ENCODE assay signal across 1 cellular context in genomic region chr2:5698171-5698570, GRCh38.
TF ChIP-seq lines count a peak whose summit lies in the region.

No MANE protein-coding gene starts in this region.

TF ChIP-seq in H1, 55 proteins besides CTCF, POLR2A, EP300 and RAD21 (continued from another document):
- no peak for TF ChIP-seq EZH2 (IDR thresholded peaks at IDR 0.05; ENCODE audit: low read depth, low read length, severe bottlenecking)
- TF ChIP-seq, protein P1, sequence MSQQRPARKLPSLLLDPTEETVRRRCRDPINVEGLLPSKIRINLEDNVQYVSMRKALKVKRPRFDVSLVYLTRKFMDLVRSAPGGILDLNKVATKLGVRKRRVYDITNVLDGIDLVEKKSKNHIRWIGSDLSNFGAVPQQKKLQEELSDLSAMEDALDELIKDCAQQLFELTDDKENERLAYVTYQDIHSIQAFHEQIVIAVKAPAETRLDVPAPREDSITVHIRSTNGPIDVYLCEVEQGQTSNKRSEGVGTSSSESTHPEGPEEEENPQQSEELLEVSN (IDR thresholded peaks at IDR 0.05), result no peak
- no peak for TF ChIP-seq SAP30 (IDR thresholded peaks at IDR 0.05; ENCODE audit: insufficient read depth, insufficient replicate concordance, low read length)
- TF ChIP-seq ASH2L (IDR thresholded peaks at IDR 0.05; ENCODE audit: low read length), result no peak
- TF ChIP-seq KDM1A (IDR thresholded peaks at IDR 0.05; ENCODE audit: borderline replicate concordance, low read length), result no peak
- no peak for TF ChIP-seq ZNF274 (IDR thresholded peaks at IDR 0.05; ENCODE audit: borderline replicate concordance, extremely low read depth, low read length)
- no peak for TF ChIP-seq JUN (IDR thresholded peaks at IDR 0.05; ENCODE audit: low read depth, low read length)
- TF ChIP-seq POLR2AphosphoS5 (IDR thresholded peaks at IDR 0.05; ENCODE audit: low read depth, low read length), result no peak
- TF ChIP-seq, protein P2, sequence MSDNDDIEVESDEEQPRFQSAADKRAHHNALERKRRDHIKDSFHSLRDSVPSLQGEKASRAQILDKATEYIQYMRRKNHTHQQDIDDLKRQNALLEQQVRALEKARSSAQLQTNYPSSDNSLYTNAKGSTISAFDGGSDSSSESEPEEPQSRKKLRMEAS (IDR thresholded peaks at IDR 0.05), result no peak
- no peak for TF ChIP-seq CBX8 (IDR thresholded peaks at IDR 0.05; ENCODE audit: borderline replicate concordance, low read depth, low read length)
- no peak for TF ChIP-seq SRF (IDR thresholded peaks at IDR 0.05; ENCODE audit: low read depth, low read length)
- no peak for TF ChIP-seq NRF1 (IDR thresholded peaks at IDR 0.05; ENCODE audit: low read depth, low read length)
- TF ChIP-seq, protein P3, sequence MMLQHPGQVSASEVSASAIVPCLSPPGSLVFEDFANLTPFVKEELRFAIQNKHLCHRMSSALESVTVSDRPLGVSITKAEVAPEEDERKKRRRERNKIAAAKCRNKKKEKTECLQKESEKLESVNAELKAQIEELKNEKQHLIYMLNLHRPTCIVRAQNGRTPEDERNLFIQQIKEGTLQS (IDR thresholded peaks at IDR 0.05; ENCODE audit: insufficient read depth, low read depth, low read length), result no peak
- no peak for TF ChIP-seq CEBPB (IDR thresholded peaks at IDR 0.05; ENCODE audit: low read depth, low read length)
